In the genomic region with DNA sequence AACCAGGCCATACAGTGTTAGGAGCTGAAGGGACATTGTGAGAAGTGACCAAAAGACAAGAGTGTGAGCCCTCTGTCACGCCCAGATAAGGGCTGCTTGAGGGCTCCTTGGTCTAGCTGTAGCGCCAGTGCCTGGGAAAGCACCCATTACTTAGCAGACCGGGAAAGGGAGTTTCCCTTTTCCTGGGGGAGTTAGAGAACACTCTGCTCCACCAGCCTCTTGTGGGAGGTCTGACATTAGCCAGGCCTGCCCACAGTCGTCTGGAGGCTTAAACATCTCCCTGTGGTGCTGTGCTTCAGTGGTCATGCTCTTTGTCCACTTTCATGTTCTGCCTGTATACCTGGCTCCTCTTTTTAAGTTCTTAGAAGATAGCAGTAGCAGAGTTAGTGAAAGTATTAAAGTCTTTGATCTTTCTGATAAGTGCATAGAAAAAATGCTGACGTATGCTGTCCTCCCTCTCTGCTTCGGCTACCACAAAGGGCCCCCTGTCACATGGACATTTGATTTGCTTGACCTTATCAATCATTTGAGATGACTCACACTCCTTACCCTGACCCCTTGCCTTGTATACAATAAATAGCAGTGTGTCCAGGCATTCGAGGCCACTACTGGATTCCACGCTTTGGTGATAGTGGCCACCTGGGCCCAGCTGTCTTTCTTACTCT, we compare ENCODE assay signal across 24 cellular contexts.
A peak's percentile ranks its signal among the peaks of the same experiment; 100 is the strongest.
DNase-seq lines count a peak whose midpoint lies in the region; ATAC-seq and TF ChIP-seq lines count a peak whose summit lies in the region.
"Had no signal": no experiment of that assay in that cellular context is flagged by ENCODE, and none has a peak within 500 bp of the region (broad histone marks: within the 10 kb centered on the region; RNA-seq: fewer than 3 reads in every experiment).

No MANE protein-coding gene starts in this region.

- 69 to 72% methylated on average over 4 to 5 of the region's 8 CpGs for WGBS in mesodermal cell (ENCODE audit: insufficient coverage in 2 of 2), 2 experiments

- ATAC-seq in HG02798 (IDR thresholded peaks at IDR 0.05; ENCODE audit: poor library complexity, unreplicated experiment), result no peak
- ATAC-seq: naive thymus-derived CD8-positive, alpha-beta T cell had no signal

- no peaks in the 10 kb centered on the region for H3K9me3 Mint-ChIP-seq in activated CD4-positive, alpha-beta T cell treated with anti-CD3 and anti-CD28 coated beads, Interleukin-2, amount 10 ng/mL, durations not matched to agents 24 days and 14 days
- peaks cover 16% of the 10 kb centered on the region for H3K9me3 Mint-ChIP-seq in type B pancreatic cell
- H3K9me3 Mint-ChIP-seq: activated CD4-positive, alpha-beta T cell treated with anti-CD3 and anti-CD28 coated beads, Interleukin-2, amount 10 ng/mL, durations not matched to agents 7 days and 5 days had no signal

- POLR2A ChIA-PET in RWPE1 (lab: Yijun Ruan, JAX; ENCODE audit: low non-redundant PET), result no interaction called here

- H3K27ac Mint-ChIP-seq in activated CD4-positive, alpha-beta T cell treated with anti-CD3 and anti-CD28 coated beads, Interleukin-2, amount 10 ng/mL, durations not matched to agents 24 days and 14 days, result no peak overlapping the region
- H3K27ac Mint-ChIP-seq in type B pancreatic cell, result no peak overlapping the region
- H3K27ac Mint-ChIP-seq: activated CD4-positive, alpha-beta T cell treated with anti-CD3 and anti-CD28 coated beads, Interleukin-2, amount 10 ng/mL, durations not matched to agents 7 days and 5 days; B cell; naive thymus-derived CD8-positive, alpha-beta T cell had no signal

- no peaks in the 10 kb centered on the region for H3K9me3 ChIP-seq in mesodermal cell (ENCODE audit: control insufficient read depth, low read length)
- H3K9me3 ChIP-seq: HAP-1, stomach had no signal

- no peaks in the 10 kb centered on the region for H3K36me3 ChIP-seq in mesodermal cell (ENCODE audit: control insufficient read depth, insufficient read depth, low read length)
- H3K36me3 ChIP-seq: HAP-1, stomach had no signal

- TF ChIP-seq CTCF in cardiac fibroblast (IDR thresholded peaks at IDR 0.05; ENCODE audit: low read depth, low read length) (no peak), type B pancreatic cell (conservative IDR thresholded peaks at IDR 0.05) (no peak), RWPE1 (conservative IDR thresholded peaks at IDR 0.05; ENCODE audit: low read depth) (no peak)

- H3K4me3 Mint-ChIP-seq in activated CD4-positive, alpha-beta T cell treated with anti-CD3 and anti-CD28 coated beads, Interleukin-2, amount 10 ng/mL, durations not matched to agents 24 days and 14 days, result no peak overlapping the region
- H3K4me3 Mint-ChIP-seq in type B pancreatic cell, result peak overlapping the region; percentile 9
- H3K4me3 Mint-ChIP-seq: activated CD4-positive, alpha-beta T cell treated with anti-CD3 and anti-CD28 coated beads, Interleukin-2, amount 10 ng/mL, durations not matched to agents 7 days and 5 days; B cell; naive thymus-derived CD8-positive, alpha-beta T cell had no signal

- intact Hi-C loops in activated CD4-positive, alpha-beta T cell treated with anti-CD3 and anti-CD28 coated beads, Interleukin-2, amount 10 ng/mL, durations not matched to agents 24 days and 14 days (cut with micrococcal nuclease), result no loop called here

- CTCF ChIA-PET in RWPE1 (lab: Yijun Ruan, JAX), result no interaction called here

- no peaks in the 10 kb centered on the region for H3K4me1 ChIP-seq in mesodermal cell (ENCODE audit: control insufficient read depth, insufficient read depth, low read length, poor library complexity, severe bottlenecking)
- H3K4me1 ChIP-seq: HAP-1, stomach had no signal

- H3K27ac ChIP-seq in mesodermal cell (ENCODE audit: low read depth, low read length, severe bottlenecking) (peak overlapping the region; percentile 53), RWPE1 (no peak overlapping the region)
- H3K27ac ChIP-seq: 22Rv1, skin epidermis had no signal

- H3K4me3 ChIP-seq in cardiac fibroblast (replicated peaks in 1 of 2; ENCODE audit: low read depth in 2 of 2, low read length in 2 of 2) (no peak overlapping the region), mesodermal cell (ENCODE audit: extremely low read depth, insufficient read depth, low read length, poor library complexity, severe bottlenecking) (no peak overlapping the region)
- H3K4me3 ChIP-seq: HAP-1, skin epidermis, stomach had no signal

- no peaks in the 10 kb centered on the region for H3K4me1 Mint-ChIP-seq in activated CD4-positive, alpha-beta T cell treated with anti-CD3 and anti-CD28 coated beads, Interleukin-2, amount 10 ng/mL, durations not matched to agents 24 days and 14 days
- H3K4me1 Mint-ChIP-seq in type B pancreatic cell (ENCODE audit: unreplicated experiment), result peaks cover 7% of the 10 kb centered on the region
- H3K4me1 Mint-ChIP-seq: activated CD4-positive, alpha-beta T cell treated with anti-CD3 and anti-CD28 coated beads, Interleukin-2, amount 10 ng/mL, durations not matched to agents 7 days and 5 days; naive thymus-derived CD8-positive, alpha-beta T cell had no signal

- DNase-seq in activated CD4-positive, alpha-beta T cell treated with anti-CD3 and anti-CD28 coated beads, Interleukin-2, amount 10 ng/mL, durations not matched to agents 24 days and 14 days, result peak; percentile 24
- DNase-seq in activated CD4-positive, alpha-beta T cell treated with anti-CD3 and anti-CD28 coated beads, Interleukin-2, amount 50 U/mL, for 48 hours, result no peak
- DNase-seq in cardiac fibroblast (ENCODE audit: low read depth in 2 of 2) (peak; percentile 58 to 60), type B pancreatic cell (ENCODE audit: extremely low spot score, unreplicated experiment) (no peak), activated gamma-delta T cell (lab: John Stamatoyannopoulos, UW) (no peak), RWPE1 (ENCODE audit: low spot score) (no peak)
- DNase-seq: activated CD4-positive, alpha-beta T cell treated with anti-CD3 and anti-CD28 coated beads, Interleukin-2, amount 10 ng/mL, durations not matched to agents 7 days and 5 days; amniotic stem cell; dermis blood vessel endothelial cell; EL; foreskin fibroblast; hippocampal formation; naive thymus-derived CD8-positive, alpha-beta T cell; NCI-H1105 treated with DMSO at 0.1 percent for 48 hours; NCI-H510A treated with DMSO at 0.1 percent for 48 hours; posterior cingulate gyrus; stimulated activated CD4-positive, alpha-beta T cell treated with anti-CD3 and anti-CD28 coated beads, Interleukin-4, amount 100 ng/mL, for 1 hour; stomach had no signal

- no peaks in the 10 kb centered on the region for H3K36me3 Mint-ChIP-seq in activated CD4-positive, alpha-beta T cell treated with anti-CD3 and anti-CD28 coated beads, Interleukin-2, amount 10 ng/mL, durations not matched to agents 24 days and 14 days (ENCODE audit: low read depth)
- no peaks in the 10 kb centered on the region for H3K36me3 Mint-ChIP-seq in type B pancreatic cell
- H3K36me3 Mint-ChIP-seq: naive thymus-derived CD8-positive, alpha-beta T cell had no signal

- no peaks in the 10 kb centered on the region for H3K27me3 Mint-ChIP-seq in activated CD4-positive, alpha-beta T cell treated with anti-CD3 and anti-CD28 coated beads, Interleukin-2, amount 10 ng/mL, durations not matched to agents 24 days and 14 days
- H3K27me3 Mint-ChIP-seq in type B pancreatic cell, result no peaks in the 10 kb centered on the region
- H3K27me3 Mint-ChIP-seq: activated CD4-positive, alpha-beta T cell treated with anti-CD3 and anti-CD28 coated beads, Interleukin-2, amount 10 ng/mL, durations not matched to agents 7 days and 5 days had no signal

Comparison
In these comparisons a context has a peak if more than half of its experiments do, and no peak if none do; other contexts are left out.
1. DNase-seq: peak in activated CD4-positive, alpha-beta T cell treated with anti-CD3 and anti-CD28 coated beads, Interleukin-2, amount 10 ng/mL, durations not matched to agents 24 days and 14 days (single experiment) and cardiac fibroblast (2 of 2); none in activated CD4-positive, alpha-beta T cell treated with anti-CD3 and anti-CD28 coated beads, Interleukin-2, amount 50 U/mL, for 48 hours (0 of 2), type B pancreatic cell (single experiment), activated gamma-delta T cell (single experiment) and RWPE1 (single experiment).